Comparison of ENCODE assay signal across 20 cellular contexts in the genomic region with DNA sequence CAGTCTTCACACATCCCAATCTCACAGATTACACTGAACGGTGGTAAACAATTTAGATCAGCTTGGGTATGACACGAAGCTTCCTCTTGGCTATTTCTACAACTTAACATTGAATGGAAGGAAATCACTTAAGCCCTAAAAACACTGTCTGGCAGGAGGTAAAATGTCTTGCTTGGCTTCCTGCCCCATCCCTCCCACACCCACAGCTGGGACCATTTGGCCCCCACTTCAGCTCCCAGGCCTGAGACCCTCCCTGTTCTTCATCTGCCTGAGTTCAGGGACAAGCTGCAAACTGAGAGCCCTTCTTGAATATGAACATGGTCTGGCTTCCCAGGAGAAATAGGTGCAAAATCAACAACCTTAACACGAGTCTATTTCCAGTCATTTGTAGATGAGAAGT. TPM values are rescaled to one million over a fixed set of nuclear protein-coding genes. Genes with fewer than 3 reads are reported as not detected.
"Had no signal": no experiment of that assay in that cellular context is flagged by ENCODE, and none has a peak within 500 bp of the region (broad histone marks: within the 10 kb centered on the region; RNA-seq: fewer than 3 reads in every experiment).

No MANE protein-coding gene starts in this region.

- H3K9me3 ChIP-seq: MG63, SJCRH30 had no signal

- DNase-seq: IMR-90, Karpas-422, KG1, MG63, NCI-H1092, NCI-H1436, NCI-H187, NCI-H2029, NCI-H2081 treated with DMSO at 0.1 percent for 48 hours, NCI-H2171, NCI-H226, NCI-H446, NCI-H510A, NCI-H524 treated with DMSO at 0.1 percent for 48 hours, NCI-H69, NCI-H774, RPMI8226, SHP77 treated with DMSO at 0.1 percent for 48 hours, SJCRH30 had no signal

- H3K36me3 ChIP-seq: MG63, SJCRH30 had no signal

- H3K27ac ChIP-seq: SJCRH30 had no signal

- ATAC-seq: HepG2 had no signal

- H3K4me3 ChIP-seq: MG63, SJCRH30 had no signal

RNA-seq across cellular contexts. Expression of a gene that starts 3.4 kb away (rescaled TPM):
- total RNA-seq: HepG2 had no signal
- polyA plus RNA-seq: HepG2 had no signal
